Comparison of ENCODE assay signal across 8 cellular contexts in the genomic region with DNA sequence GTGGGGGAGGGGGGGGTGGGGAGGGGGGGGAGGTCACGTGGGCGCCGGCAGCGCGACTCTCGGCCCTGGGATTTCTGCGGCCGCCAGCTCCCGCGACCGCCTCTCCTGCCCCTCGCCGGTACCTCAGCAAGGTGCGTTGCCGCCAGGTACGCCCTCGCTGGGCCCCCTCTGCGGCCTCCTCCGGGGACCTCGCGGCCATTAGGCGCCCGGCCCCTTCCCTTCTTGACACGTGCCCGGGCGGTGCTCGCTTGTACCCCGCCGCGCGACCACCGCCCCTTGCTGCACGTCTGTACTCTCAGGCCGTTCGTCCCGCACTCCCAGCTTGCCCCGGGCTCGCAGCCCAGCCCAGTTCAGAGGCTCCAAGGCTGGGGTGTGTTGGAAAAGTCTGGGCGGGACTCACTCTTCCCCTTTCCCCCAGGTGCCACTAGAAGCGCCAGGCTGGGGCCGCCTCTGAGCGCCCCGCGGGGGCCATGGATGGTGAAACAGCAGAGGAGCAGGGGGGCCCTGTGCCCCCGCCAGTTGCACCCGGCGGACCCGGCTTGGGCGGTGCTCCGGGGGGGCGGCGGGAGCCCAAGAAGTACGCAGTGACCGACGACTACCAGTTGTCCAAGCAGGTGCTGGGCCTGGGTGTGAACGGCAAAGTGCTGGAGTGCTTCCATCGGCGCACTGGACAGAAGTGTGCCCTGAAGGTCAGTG. TPM values are rescaled to one million over a fixed set of nuclear protein-coding genes. Genes with fewer than 3 reads are reported as not detected.
DNase-seq lines count a peak whose midpoint lies in the region; ATAC-seq and TF ChIP-seq lines count a peak whose summit lies in the region.

Gene MAPKAPK3 (plus strand): TSS at position 56 of the 696 bp plus-strand sequence. CDS start 415 bp downstream, at position 471.

- peak within 1 kb of the TSS; percentile 83 for H3K27ac ChIP-seq in DND-41 (ENCODE audit: low read length)
- peak within 1 kb of the TSS; percentile 65; the same call in 1 of the 2 replicates for H3K27ac ChIP-seq in HUES6 (ENCODE audit: low read depth, low read length)
- peak within 1 kb of the TSS; percentile 84 to 96 (median 88) for H3K27ac ChIP-seq in esophagus muscularis mucosa (replicated peaks in 1 of 4)
- no peak within 1 kb of the TSS for H3K27ac ChIP-seq in neural progenitor cell

- H3K36me3 Mint-ChIP-seq in WTC11 (no peaks in the 10 kb centered on the region), neural progenitor cell (peaks cover 6% of the 10 kb centered on the region)

- H3K4me3 ChIP-seq in DND-41 (ENCODE audit: low read depth in 1 of 2, low read length in 2 of 2) (peak within 1 kb of the TSS; percentile 48 to 67), HUES6 (ENCODE audit: low read depth, low read length) (peak within 1 kb of the TSS; percentile 77), esophagus muscularis mucosa (peak within 1 kb of the TSS; percentile 80 to 100 (median 82)), neural progenitor cell (peak within 1 kb of the TSS; percentile 66)

- H4K20me1 ChIP-seq in DND-41 (ENCODE audit: insufficient read depth, low read length) (peaks cover 22% of the 10 kb centered on the region), neural progenitor cell (ENCODE audit: low read depth) (peaks cover 4% of the 10 kb centered on the region)

- TF ChIP-seq EP300 in esophagus muscularis mucosa (IDR thresholded peaks at IDR 0.05): no peak

- H3K4me2 ChIP-seq in DND-41 (ENCODE audit: insufficient read depth, low read length): peak within 1 kb of the TSS; percentile 92
- peak within 1 kb of the TSS; percentile 98 for H3K4me2 ChIP-seq in neural progenitor cell

- H3K4me1 Mint-ChIP-seq in WTC11 (peaks cover 25% of the 10 kb centered on the region), neural progenitor cell (peaks cover 42% of the 10 kb centered on the region)

- H3K27me3 Mint-ChIP-seq in WTC11 (ENCODE audit: low read depth) (peaks cover 27% of the 10 kb centered on the region), neural progenitor cell (ENCODE audit: insufficient read depth, low read depth) (peaks cover 27% of the 10 kb centered on the region)

- intact Hi-C loops in esophagus muscularis mucosa (cut with DNase I): loop anchor here (5.0 kb wide), 2 partner anchors 475 to 770 kb away; partner anchors contain the start of gene MANF

- H3K79me2 ChIP-seq in DND-41 (ENCODE audit: insufficient read depth, low read length): peaks cover 92% of the 10 kb centered on the region
- H3K79me2 ChIP-seq in neural progenitor cell (ENCODE audit: low read depth): peaks cover 19% of the 10 kb centered on the region

- H3K4me1 ChIP-seq in DND-41 (ENCODE audit: insufficient read depth, low read length) (peaks cover 86% of the 10 kb centered on the region), HUES6 (ENCODE audit: control insufficient read depth, insufficient read depth, low read length) (peaks cover 13% of the 10 kb centered on the region), esophagus muscularis mucosa (peaks cover 46 to 75% (median 54%) of the 10 kb centered on the region in 4 donors), neural progenitor cell (peaks cover 21% of the 10 kb centered on the region)

- POLR2A ChIA-PET in WTC11 (lab: Charles Lee): interaction anchor here (0.9 to 1.1 kb wide), 2 partner anchors 31 to 772 kb away, joined by 3 to 5 read pairs; no protein-coding TSS in a partner anchor

- H2AFZ ChIP-seq in DND-41 (ENCODE audit: low read depth, low read length) (peak within 1 kb of the TSS; percentile 62), neural progenitor cell (replicated peaks) (peak within 1 kb of the TSS; percentile 82)

- H3K36me3 ChIP-seq in DND-41 (ENCODE audit: insufficient read depth, low read length) (peaks cover 68% of the 10 kb centered on the region), HUES6 (ENCODE audit: control insufficient read depth, insufficient read depth, low read length) (peaks cover 4% of the 10 kb centered on the region; the same call in 1 of the 2 replicates), esophagus muscularis mucosa (peaks cover 0 to 3% (median 1%) of the 10 kb centered on the region in 4 donors), neural progenitor cell (no peaks in the 10 kb centered on the region)

- DNase-seq in DND-41 (peak; percentile 62), WTC11 (ENCODE audit: low spot score) (no peak), esophagus muscularis mucosa (ENCODE audit: extremely low spot score) (no peak), neural progenitor cell (ENCODE audit: low spot score) (peak; percentile 75), AG08395 (ENCODE audit: low spot score) (no peak), NCI-H1048 (lab: John Stamatoyannopoulos, UW) (no peak)

- H3K27me3 ChIP-seq in DND-41 (ENCODE audit: insufficient read depth, low read length, poor library complexity): no peaks in the 10 kb centered on the region
- H3K27me3 ChIP-seq in HUES6 (ENCODE audit: control insufficient read depth, insufficient read depth, low read length): peaks cover 17% of the 10 kb centered on the region
- no peaks in the 10 kb centered on the region for H3K27me3 ChIP-seq in esophagus muscularis mucosa
- peaks cover 28% of the 10 kb centered on the region for H3K27me3 ChIP-seq in neural progenitor cell

- H3K9ac ChIP-seq in DND-41 (ENCODE audit: low read depth, low read length) (peak within 1 kb of the TSS; percentile 93), HUES6 (ENCODE audit: low read length) (peak within 1 kb of the TSS; percentile 76), neural progenitor cell (peak within 1 kb of the TSS; percentile 63)

- peak within 1 kb of the TSS; percentile 82 for H3K4me3 Mint-ChIP-seq in WTC11
- peak within 1 kb of the TSS; percentile 88 for H3K4me3 Mint-ChIP-seq in neural progenitor cell

- ATAC-seq in DND-41 (ENCODE audit: insufficient read depth, low read depth) (peak; percentile 2), GM19455 (IDR thresholded peaks at IDR 0.05; ENCODE audit: unreplicated experiment) (peak; percentile 14), WTC11 (peak; percentile 23)

- CTCF ChIA-PET in WTC11 (lab: Charles Lee): interaction anchor here (0.6 to 10.1 kb wide), 37 partner anchors 10 to 882 kb away, joined by 3 to 202 read pairs (median 7); partner anchors contain the start of genes C3orf18, DCAF1, DOCK3 and HEMK1

- no peak for TF ChIP-seq POLR2A in esophagus muscularis mucosa (IDR thresholded peaks at IDR 0.05; ENCODE audit: low read depth)

- TF ChIP-seq CTCF in DND-41 (IDR thresholded peaks at IDR 0.05; ENCODE audit: borderline replicate concordance, extremely low read depth, low read length, poor library complexity, severe bottlenecking): no peak
- no peak for TF ChIP-seq CTCF in WTC11 (IDR thresholded peaks at IDR 0.05)
- no peak for TF ChIP-seq CTCF in esophagus muscularis mucosa (IDR thresholded peaks at IDR 0.05)
- peak; percentile 6 for TF ChIP-seq CTCF in neural progenitor cell (IDR thresholded peaks at IDR 0.05)

- H3K27ac Mint-ChIP-seq in WTC11: peak within 1 kb of the TSS; percentile 34; the same call in 1 of the 2 replicates
- peak within 1 kb of the TSS; percentile 93 for H3K27ac Mint-ChIP-seq in neural progenitor cell

- WGBS in esophagus muscularis mucosa: 0% methylated on average over 10 of the region's 58 CpGs

- H3K9me3 Mint-ChIP-seq in WTC11: no peaks in the 10 kb centered on the region
- H3K9me3 Mint-ChIP-seq in neural progenitor cell: no peaks in the 10 kb centered on the region

- H3F3A ChIP-seq in neural progenitor cell (ENCODE audit: low read depth): peaks cover 23% of the 10 kb centered on the region

- no peaks in the 10 kb centered on the region for H3K9me3 ChIP-seq in DND-41 (ENCODE audit: insufficient read depth, low read length, severe bottlenecking)
- no peaks in the 10 kb centered on the region for H3K9me3 ChIP-seq in HUES6 (ENCODE audit: control insufficient read depth, insufficient read depth, low read depth, low read length)
- peaks cover 0 to 4% (median 0%) of the 10 kb centered on the region in 4 donors for H3K9me3 ChIP-seq in esophagus muscularis mucosa
- H3K9me3 ChIP-seq in neural progenitor cell (ENCODE audit: low read depth): no peaks in the 10 kb centered on the region

TF ChIP-seq in WTC11, 78 proteins besides CTCF, POLR2A, EP300 and RAD21 (continues in another document):
- TF ChIP-seq KAT7 (CRISPR knock-in tag; IDR thresholded peaks at IDR 0.05; ENCODE audit: borderline replicate concordance) (no peak), NFE2L1 (CRISPR knock-in tag; IDR thresholded peaks at IDR 0.05) (no peak), ELF4 (CRISPR knock-in tag; IDR thresholded peaks at IDR 0.05; ENCODE audit: low read depth) (no peak), SMAD3 (CRISPR knock-in tag; IDR thresholded peaks at IDR 0.05; ENCODE audit: borderline replicate concordance) (no peak), IRF1 (CRISPR knock-in tag; IDR thresholded peaks at IDR 0.05) (no peak), ZNF416 (CRISPR knock-in tag; IDR thresholded peaks at IDR 0.05) (no peak), CREB1 (CRISPR knock-in tag; IDR thresholded peaks at IDR 0.05) (no peak), ZNF121 (CRISPR knock-in tag; IDR thresholded peaks at IDR 0.05) (no peak), TEAD4 (CRISPR knock-in tag; IDR thresholded peaks at IDR 0.05) (no peak), CREM (CRISPR knock-in tag; IDR thresholded peaks at IDR 0.05) (no peak), ETV6 (CRISPR knock-in tag; IDR thresholded peaks at IDR 0.05) (no peak), TEAD1 (CRISPR knock-in tag; IDR thresholded peaks at IDR 0.05) (0 out of 2 replicates have a peak, but pooled peaks have one; percentile 41)
- TF ChIP-seq, protein P1, sequence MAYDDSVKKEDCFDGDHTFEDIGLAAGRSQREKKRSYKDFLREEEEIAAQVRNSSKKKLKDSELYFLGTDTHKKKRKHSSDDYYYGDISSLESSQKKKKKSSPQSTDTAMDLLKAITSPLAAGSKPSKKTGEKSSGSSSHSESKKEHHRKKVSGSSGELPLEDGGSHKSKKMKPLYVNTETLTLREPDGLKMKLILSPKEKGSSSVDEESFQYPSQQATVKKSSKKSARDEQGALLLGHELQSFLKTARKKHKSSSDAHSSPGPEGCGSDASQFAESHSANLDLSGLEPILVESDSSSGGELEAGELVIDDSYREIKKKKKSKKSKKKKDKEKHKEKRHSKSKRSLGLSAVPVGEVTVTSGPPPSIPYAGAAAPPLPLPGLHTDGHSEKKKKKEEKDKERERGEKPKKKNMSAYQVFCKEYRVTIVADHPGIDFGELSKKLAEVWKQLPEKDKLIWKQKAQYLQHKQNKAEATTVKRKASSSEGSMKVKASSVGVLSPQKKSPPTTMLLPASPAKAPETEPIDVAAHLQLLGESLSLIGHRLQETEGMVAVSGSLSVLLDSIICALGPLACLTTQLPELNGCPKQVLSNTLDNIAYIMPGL (CRISPR knock-in tag; IDR thresholded peaks at IDR 0.05): peak; percentile 62; the same call in 1 of the 2 replicates

RNA-seq across cellular contexts. Expression of gene MAPKAPK3, which starts in this region (rescaled TPM):
- 52.7 to 60.2 TPM (median 54.4 TPM) in 3 replicates for total RNA-seq in WTC11 (2021)
- total RNA-seq in esophagus muscularis mucosa: 10 to 100 TPM; 20.8 to 31.3 (median 27.2) TPM
- 47.7 and 77.5 TPM in 2 replicates for total RNA-seq in neural progenitor cell (ENCODE audit: low replicate concordance)

Comparison
In these comparisons a context has a peak if more than half of its experiments do, and no peak if none do; other contexts are left out.
1. DNase-seq: peak in DND-41 (single experiment) and neural progenitor cell (single experiment); none in WTC11 (single experiment), esophagus muscularis mucosa (single experiment), AG08395 (single experiment) and NCI-H1048 (single experiment).
2. Peak in every context shown above with its lines, with median percentiles within 50 percentile points of each other: ATAC-seq, H3K4me3 ChIP-seq and H3K9ac ChIP-seq.